1 cellular context compared by ENCODE assay signal in the genomic region with DNA sequence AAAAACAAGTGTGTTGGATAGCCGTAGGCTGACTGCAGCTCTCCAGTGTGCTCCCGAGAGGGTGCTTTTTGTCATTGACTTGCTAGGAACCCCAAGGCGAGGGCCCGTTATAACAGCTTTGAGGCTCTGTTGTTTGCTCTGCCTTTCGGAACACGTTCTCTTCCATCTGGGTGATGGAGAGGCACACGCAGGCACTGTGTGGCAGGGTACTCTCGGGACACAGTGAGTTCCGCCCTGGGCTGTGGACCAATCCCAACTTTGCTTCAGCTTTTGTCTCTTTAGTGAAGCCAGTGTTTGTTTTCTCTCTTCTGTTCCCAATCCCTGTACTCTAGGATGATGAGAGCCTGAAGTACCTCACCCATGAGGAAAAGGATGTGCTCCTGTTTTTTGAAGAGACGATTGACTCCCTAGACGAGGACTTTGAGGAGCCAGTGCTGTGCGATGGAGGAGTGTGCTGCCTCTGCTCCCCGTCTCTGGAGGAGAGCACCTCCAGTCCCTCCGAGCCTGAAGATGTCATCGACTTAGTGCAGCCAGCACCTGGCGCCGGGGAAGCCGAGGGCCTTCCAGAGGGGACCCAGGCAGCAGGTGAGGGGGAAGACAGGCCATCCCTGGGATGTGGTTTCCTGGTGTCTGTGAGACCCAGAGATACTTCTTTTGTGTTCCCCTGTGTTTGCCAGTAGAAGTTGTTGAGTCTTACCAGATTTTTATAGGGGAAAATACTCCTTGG.
TF ChIP-seq lines count a peak whose summit lies in the region.

No MANE protein-coding gene starts in this region.

TF ChIP-seq in H1, 55 proteins besides CTCF, POLR2A, EP300 and RAD21:
- TF ChIP-seq SP2 (IDR thresholded peaks at IDR 0.05; ENCODE audit: low read length), result no peak
- TF ChIP-seq JUN (IDR thresholded peaks at IDR 0.05; ENCODE audit: low read depth, low read length), result no peak
- TF ChIP-seq TAF7 (optimal IDR thresholded peaks at IDR 0.05; ENCODE audit: borderline replicate concordance, low read depth, low read length), result no peak
- no peak for TF ChIP-seq CREB1 (IDR thresholded peaks at IDR 0.05)
- TF ChIP-seq RBBP5 (IDR thresholded peaks at IDR 0.05; ENCODE audit: borderline replicate concordance, low read depth, low read length), result no peak
- no peak for TF ChIP-seq SP4 (IDR thresholded peaks at IDR 0.05; ENCODE audit: low read length)
- TF ChIP-seq ASH2L (IDR thresholded peaks at IDR 0.05; ENCODE audit: low read length), result no peak
- no peak for TF ChIP-seq SUZ12 (IDR thresholded peaks at IDR 0.05; ENCODE audit: low read length)
- TF ChIP-seq PHF8 (conservative IDR thresholded peaks at IDR 0.05; ENCODE audit: low read depth, low read length), result no peak
- TF ChIP-seq GTF2F1 (IDR thresholded peaks at IDR 0.05; ENCODE audit: borderline replicate concordance, low read depth, low read length), result no peak
- TF ChIP-seq ATF2 (IDR thresholded peaks at IDR 0.05; ENCODE audit: low read length), result no peak
- TF ChIP-seq POLR2AphosphoS5 (IDR thresholded peaks at IDR 0.05; ENCODE audit: low read depth, low read length), result no peak
- no peak for TF ChIP-seq TAF1 (IDR thresholded peaks at IDR 0.05; ENCODE audit: low read depth, low read length)
- no peak for TF ChIP-seq CBX5 (IDR thresholded peaks at IDR 0.05; ENCODE audit: low read depth, low read length)
- TF ChIP-seq GABPA (IDR thresholded peaks at IDR 0.05; ENCODE audit: borderline replicate concordance, insufficient read depth, low read length), result no peak
- TF ChIP-seq ZNF274 (IDR thresholded peaks at IDR 0.05; ENCODE audit: borderline replicate concordance, extremely low read depth, low read length), result no peak
